17 cellular contexts compared by ENCODE assay signal in genomic region chr1:235030919-235031596, GRCh38.
"Had no signal": no experiment of that assay in that cellular context is flagged by ENCODE, and none has a peak within 500 bp of the region (broad histone marks: within the 10 kb centered on the region; RNA-seq: fewer than 3 reads in every experiment).

No MANE protein-coding gene starts in this region.

- H3K27ac Mint-ChIP-seq: activated CD8-positive, alpha-beta T cell treated with anti-CD3 and anti-CD28 coated beads for 36 hours; activated naive CD8-positive, alpha-beta T cell treated with anti-CD3 and anti-CD28 coated beads, Interleukin-2, amount 10 ng/mL, durations not matched to agents 7 days and 5 days; naive thymus-derived CD8-positive, alpha-beta T cell; stimulated activated memory B cell treated with anti-CD40 and anti-IgM and Interleukin-4, amounts not matched to agents 10 μg/mL and 1 μg/mL and 100 μg/mL, for 72 hours had no signal

- DNase-seq: activated CD8-positive, alpha-beta T cell treated with anti-CD3 and anti-CD28 coated beads for 36 hours; activated gamma-delta T cell treated with Interleukin-2 at 50 U/mL for 16 hours; activated naive CD8-positive, alpha-beta T cell treated with anti-CD3 and anti-CD28 coated beads, Interleukin-2, amount 10 ng/mL, durations not matched to agents 7 days and 5 days; activated T-cell treated with anti-CD3 and anti-CD28 coated beads, Interleukin-2, amount 50 U/mL, for 1 hour; body of pancreas; dermis blood vessel endothelial cell; effector memory CD4-positive, alpha-beta T cell; esophagus squamous epithelium; naive thymus-derived CD8-positive, alpha-beta T cell; small intestine; stimulated activated CD4-positive, alpha-beta T cell treated with anti-CD3 and anti-CD28 coated beads, Interleukin-4, amount 100 ng/mL, for 1 hour; SW 1271; thyroid gland had no signal

- H3K36me3 Mint-ChIP-seq: naive thymus-derived CD8-positive, alpha-beta T cell; stimulated activated memory B cell treated with anti-CD40 and anti-IgM and Interleukin-4, amounts not matched to agents 10 μg/mL and 1 μg/mL and 100 μg/mL, for 72 hours had no signal

- H3K4me1 ChIP-seq: body of pancreas, prostate gland, right atrium auricular region had no signal

- H3K9me3 ChIP-seq: body of pancreas, esophagus squamous epithelium, prostate gland, right atrium auricular region, thyroid gland had no signal

- H3K27me3 ChIP-seq: body of pancreas, esophagus squamous epithelium, right atrium auricular region, thyroid gland had no signal

- H3K36me3 ChIP-seq: esophagus squamous epithelium, prostate gland, right atrium auricular region, thyroid gland had no signal

- H3K4me3 ChIP-seq: body of pancreas, esophagus squamous epithelium, prostate gland, right atrium auricular region, thyroid gland had no signal

- ATAC-seq: activated CD8-positive, alpha-beta T cell treated with anti-CD3 and anti-CD28 coated beads for 36 hours; body of pancreas; naive thymus-derived CD8-positive, alpha-beta T cell; stimulated activated memory B cell treated with anti-CD40 and anti-IgM and Interleukin-4, amounts not matched to agents 10 μg/mL and 1 μg/mL and 100 μg/mL, for 72 hours had no signal

- H3K27ac ChIP-seq: body of pancreas, esophagus squamous epithelium, prostate gland, right atrium auricular region, thyroid gland, VCaP had no signal

- H3K4me3 Mint-ChIP-seq: activated CD8-positive, alpha-beta T cell treated with anti-CD3 and anti-CD28 coated beads for 36 hours; activated naive CD8-positive, alpha-beta T cell treated with anti-CD3 and anti-CD28 coated beads, Interleukin-2, amount 10 ng/mL, durations not matched to agents 7 days and 5 days; naive thymus-derived CD8-positive, alpha-beta T cell; stimulated activated memory B cell treated with anti-CD40 and anti-IgM and Interleukin-4, amounts not matched to agents 10 μg/mL and 1 μg/mL and 100 μg/mL, for 72 hours had no signal

- H3K27me3 Mint-ChIP-seq: activated CD8-positive, alpha-beta T cell treated with anti-CD3 and anti-CD28 coated beads for 36 hours; activated naive CD8-positive, alpha-beta T cell treated with anti-CD3 and anti-CD28 coated beads, Interleukin-2, amount 10 ng/mL, durations not matched to agents 7 days and 5 days; naive thymus-derived CD8-positive, alpha-beta T cell; stimulated activated memory B cell treated with anti-CD40 and anti-IgM and Interleukin-4, amounts not matched to agents 10 μg/mL and 1 μg/mL and 100 μg/mL, for 72 hours had no signal
